21 cellular contexts compared by ENCODE assay signal in the genomic region with DNA sequence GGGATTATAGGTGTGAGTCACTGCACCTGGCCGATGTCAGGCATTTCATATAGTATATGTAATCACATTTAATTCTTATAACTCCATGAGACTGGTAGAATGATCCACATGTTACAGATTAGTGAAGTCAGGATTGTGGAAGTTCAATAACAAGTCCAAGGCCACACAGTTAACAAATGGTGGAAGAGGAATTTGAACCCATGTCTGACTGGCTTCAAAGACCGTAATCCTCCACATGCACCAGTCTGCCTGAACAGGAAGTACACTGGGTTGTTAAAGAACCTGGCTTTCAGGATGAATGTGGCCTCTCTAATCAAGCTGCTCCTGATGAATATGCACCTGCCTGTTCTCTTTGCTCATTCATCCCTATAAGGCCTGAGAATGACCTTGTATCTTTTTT.
"Had no signal": no experiment of that assay in that cellular context is flagged by ENCODE, and none has a peak within 500 bp of the region (broad histone marks: within the 10 kb centered on the region; RNA-seq: fewer than 3 reads in every experiment).

No MANE protein-coding gene starts in this region.

- H3K36me3 ChIP-seq: breast epithelium had no signal

- ATAC-seq: activated CD8-positive, alpha-beta memory T cell treated with anti-CD3 and anti-CD28 coated beads, Interleukin-2, amount 10 ng/mL, durations not matched to agents 7 days and 5 days; T-helper 17 cell had no signal

- DNase-seq: activated B cell treated with CpG ODN at 0.5 μM for 24 hours; activated CD4-positive, alpha-beta T cell treated with anti-CD3 and anti-CD28 coated beads for 1 hour; activated CD4-positive, alpha-beta T cell treated with anti-CD3 and anti-CD28 coated beads, Interleukin-2, amount 10 ng/mL, durations not matched to agents 24 days and 14 days; activated CD4-positive, alpha-beta T cell treated with anti-CD3 and anti-CD28 coated beads, Interleukin-2, amount 50 U/mL, for 48 hours; activated CD8-positive, alpha-beta memory T cell treated with anti-CD3 and anti-CD28 coated beads, Interleukin-2, amount 10 ng/mL, durations not matched to agents 7 days and 5 days; activated effector memory CD4-positive, alpha-beta T cell treated with Interleukin-2 at 50 U/mL for 16 hours; activated naive CD4-positive, alpha-beta T cell; activated T-cell treated with anti-CD3 and anti-CD28 coated beads, Interleukin-2, amount 50 U/mL, for 24 hours; aorta; caudate nucleus; NCI-H1092; NCI-H1436; NCI-H187 treated with DMSO at 0.1 percent for 48 hours; NCI-H446 treated with DMSO at 0.1 percent for 48 hours; NCI-H524 treated with DMSO at 0.1 percent for 48 hours; NCI-H748 treated with DMSO at 0.1 percent for 48 hours; SIG-M5; T-helper 17 cell; T-helper 9 cell had no signal

- H3K4me1 ChIP-seq: breast epithelium had no signal

- H3K9ac ChIP-seq: KMS-11 had no signal

- H3K4me2 ChIP-seq: KMS-11 had no signal

- H3K9me3 ChIP-seq: breast epithelium had no signal

- H3K27ac ChIP-seq: breast epithelium, KMS-11 had no signal

- H3K27me3 ChIP-seq: breast epithelium had no signal

- H3K4me3 ChIP-seq: breast epithelium had no signal
